Comparison of ENCODE assay signal across 20 cellular contexts in genomic region chr6:34650823-34651222, GRCh38. TPM values are rescaled to one million over a fixed set of nuclear protein-coding genes. Genes with fewer than 3 reads are reported as not detected.
DNase-seq lines count a peak whose midpoint lies in the region; ATAC-seq and TF ChIP-seq lines count a peak whose summit lies in the region.
"Had no signal": no experiment of that assay in that cellular context is flagged by ENCODE, and none has a peak within 500 bp of the region (broad histone marks: within the 10 kb centered on the region; RNA-seq: fewer than 3 reads in every experiment).

No MANE protein-coding gene starts in this region.

- peaks cover 52% of the 10 kb centered on the region for H3K4me1 ChIP-seq in OCI-LY7 (ENCODE audit: insufficient read depth, low read length, poor library complexity, severe bottlenecking)
- peaks cover 58 to 68% of the 10 kb centered on the region in 2 donors for H3K4me1 ChIP-seq in gastrocnemius medialis
- H3K4me1 ChIP-seq in MM.1S (ENCODE audit: low read length), result peaks cover 14% of the 10 kb centered on the region
- peaks cover 6% of the 10 kb centered on the region for H3K4me1 ChIP-seq in CD8-positive, alpha-beta T cell (ENCODE audit: insufficient read depth, low read length)

- POLR2A ChIA-PET in OCI-LY7 (lab: Charles Lee), result interaction anchor here (1.0 to 2.2 kb wide), 3 partner anchors 22 to 43 kb away, joined by 5 to 8 read pairs (median 7); no protein-coding TSS in a partner anchor
- POLR2A ChIA-PET in CD8-positive, alpha-beta T cell (lab: Charles Lee), result interaction anchor here (1.1 kb wide), 1 partner anchor 21 kb away, joined by 3 read pairs; no protein-coding TSS in a partner anchor

- peaks cover 75% of the 10 kb centered on the region for H3K36me3 ChIP-seq in OCI-LY7 (ENCODE audit: insufficient read depth, low read length)
- no peaks in the 10 kb centered on the region for H3K36me3 ChIP-seq in gastrocnemius medialis
- 0 out of 2 replicates have a peak, but pooled peaks cover 6% of the 10 kb centered on the region for H3K36me3 ChIP-seq in MM.1S (replicated peaks; ENCODE audit: insufficient read depth, low read length)
- peaks cover 3% of the 10 kb centered on the region for H3K36me3 ChIP-seq in CD8-positive, alpha-beta T cell (ENCODE audit: insufficient read depth, low read length)

- H3K27me3 Mint-ChIP-seq in CD8-positive, alpha-beta T cell (ENCODE audit: low read depth), result no peaks in the 10 kb centered on the region

- H3K27ac ChIP-seq in OCI-LY7 (ENCODE audit: low read depth, low read length, poor library complexity, severe bottlenecking) (peak overlapping the region; percentile 19), gastrocnemius medialis (peak overlapping the region; percentile 47 to 82 (median 62)), MM.1S (ENCODE audit: low read length) (no peak overlapping the region)
- H3K27ac ChIP-seq in CD8-positive, alpha-beta T cell (ENCODE audit: low read depth, low read length), result no peak overlapping the region
- H3K27ac ChIP-seq: C4-2B had no signal

- no peak overlapping the region for H3K27ac Mint-ChIP-seq in CD8-positive, alpha-beta T cell

- no peak for TF ChIP-seq CTCF in LNCaP clone FGC (IDR thresholded peaks at IDR 0.05; ENCODE audit: control insufficient read depth, extremely low read depth, insufficient read depth)
- no peak for TF ChIP-seq CTCF in OCI-LY7 (conservative IDR thresholded peaks at IDR 0.05; ENCODE audit: low read length)
- TF ChIP-seq CTCF in gastrocnemius medialis (IDR thresholded peaks at IDR 0.05 in 4 of 5, conservative IDR thresholded peaks at IDR 0.05 in 1 of 5), result no peak
- TF ChIP-seq CTCF in MM.1S (IDR thresholded peaks at IDR 0.05; ENCODE audit: low read length), result no peak
- TF ChIP-seq CTCF in CD8-positive, alpha-beta T cell (IDR thresholded peaks at IDR 0.05), result no peak

- H3K4me3 Mint-ChIP-seq in CD8-positive, alpha-beta T cell, result no peak overlapping the region

- peaks cover 47% of the 10 kb centered on the region for H3K36me3 Mint-ChIP-seq in CD8-positive, alpha-beta T cell

- H3F3A ChIP-seq in MM.1S (ENCODE audit: insufficient read depth, low read length), result peaks cover 8% of the 10 kb centered on the region

- BruUV-seq in OCI-LY7 (replicated peaks; lab: Mats Ljungman, UMichigan), result no TSS peak

- H2AFZ ChIP-seq in OCI-LY7 (ENCODE audit: low read length) (no peak overlapping the region), MM.1S (ENCODE audit: low read length) (no peak overlapping the region)

- no peak overlapping the region for H3K9ac ChIP-seq in MM.1S (ENCODE audit: low read length)

- H4K20me1 ChIP-seq in OCI-LY7 (ENCODE audit: insufficient read depth, low read length) (no peaks in the 10 kb centered on the region), MM.1S (ENCODE audit: insufficient read depth, low read length) (no peaks in the 10 kb centered on the region)

- ATAC-seq in gastrocnemius medialis, result peak; percentile 82 to 92
- ATAC-seq in CD8-positive, alpha-beta T cell, result no peak
- ATAC-seq: HCT116 had no signal

- in situ Hi-C loops in gastrocnemius medialis (cut with MboI; ENCODE audit: low sequenced_read_pairs in 4 of 4), result no loop called here

- H3K4me2 ChIP-seq in OCI-LY7 (ENCODE audit: low read length), result peak overlapping the region; percentile 25
- H3K4me2 ChIP-seq in MM.1S (ENCODE audit: low read depth, low read length), result no peak overlapping the region

- peaks cover 37% of the 10 kb centered on the region for H3K4me1 Mint-ChIP-seq in CD8-positive, alpha-beta T cell (ENCODE audit: low read depth)

- no peak overlapping the region for H3K4me3 ChIP-seq in LNCaP clone FGC (ENCODE audit: low read depth, low read length)
- no peak overlapping the region for H3K4me3 ChIP-seq in OCI-LY7 (ENCODE audit: low read depth, low read length, poor library complexity, severe bottlenecking)
- no peak overlapping the region for H3K4me3 ChIP-seq in gastrocnemius medialis
- no peak overlapping the region for H3K4me3 ChIP-seq in MM.1S (ENCODE audit: low read length)
- H3K4me3 ChIP-seq in CD8-positive, alpha-beta T cell (ENCODE audit: low read depth, low read length), result no peak overlapping the region

- no peaks in the 10 kb centered on the region for H3K9me3 ChIP-seq in OCI-LY7 (ENCODE audit: low read length)
- H3K9me3 ChIP-seq in gastrocnemius medialis, result no peaks in the 10 kb centered on the region
- H3K9me3 ChIP-seq in MM.1S (replicated peaks; ENCODE audit: insufficient read depth, low read length), result no peaks in the 10 kb centered on the region
- no peaks in the 10 kb centered on the region for H3K9me3 ChIP-seq in CD8-positive, alpha-beta T cell (ENCODE audit: low read length)

- CTCF ChIA-PET in OCI-LY7 (lab: Charles Lee; ENCODE audit: unreplicated experiment), result no interaction called here
- CTCF ChIA-PET in CD8-positive, alpha-beta T cell (lab: Charles Lee), result interaction anchor here (1.1 kb wide), 1 partner anchor 13 kb away, joined by 3 read pairs; no protein-coding TSS in a partner anchor

- no peaks in the 10 kb centered on the region for H3K9me3 Mint-ChIP-seq in CD8-positive, alpha-beta T cell

- H3K9me2 ChIP-seq in OCI-LY7 (ENCODE audit: insufficient read depth, low read length), result no peaks in the 10 kb centered on the region
- no peaks in the 10 kb centered on the region for H3K9me2 ChIP-seq in MM.1S (replicated peaks; ENCODE audit: insufficient read depth, low read length)

- H3K79me2 ChIP-seq in OCI-LY7 (ENCODE audit: insufficient read depth, low read depth, low read length), result peaks cover 79% of the 10 kb centered on the region
- peaks cover 88% of the 10 kb centered on the region for H3K79me2 ChIP-seq in MM.1S (ENCODE audit: low read length)

- intact Hi-C loops in OCI-LY7 (cut with micrococcal nuclease; ENCODE audit: unreplicated experiment), result no loop called here
- intact Hi-C loops in gastrocnemius medialis (cut with DNase I; ENCODE audit: low total_unique reads), result no loop called here
- intact Hi-C loops in CD8-positive, alpha-beta T cell (cut with DNase I, micrococcal nuclease), result loop anchor here in 1 of 2 experiments (1.0 kb wide), 1 partner anchor 9 kb away; no protein-coding TSS in a partner anchor

- no peak for TF ChIP-seq POLR2A in gastrocnemius medialis (IDR thresholded peaks at IDR 0.05)

- peak; percentile 99 for DNase-seq in LNCaP clone FGC (ENCODE audit: low read depth)
- no peak for DNase-seq in OCI-LY7 (ENCODE audit: low spot score)
- peak; percentile 93 for DNase-seq in cerebellar cortex (ENCODE audit: low spot score)
- DNase-seq in gastrocnemius medialis, result peak; percentile 25 to 45
- no peak for DNase-seq in NCI-H1436 (lab: John Stamatoyannopoulos, UW)
- DNase-seq in MM.1S, result no peak
- no peak for DNase-seq in CD8-positive, alpha-beta T cell
- DNase-seq: AML-193, GDM1, GOT3, Kasumi-1, NCI-H1092 treated with DMSO at 0.1 percent for 48 hours, NCI-H2081, NCI-H2171 treated with DMSO at 0.1 percent for 48 hours, NCI-H446 treated with DMSO at 0.1 percent for 48 hours, NCI-H748 treated with DMSO at 0.1 percent for 48 hours, RPMI8226, SIG-M5 had no signal

- H3K27me3 ChIP-seq in gastrocnemius medialis (no peaks in the 10 kb centered on the region), MM.1S (replicated peaks; ENCODE audit: insufficient read depth, low read length) (no peaks in the 10 kb centered on the region)
- no peaks in the 10 kb centered on the region for H3K27me3 ChIP-seq in CD8-positive, alpha-beta T cell (ENCODE audit: insufficient read depth, low read length)

RNA-seq across cellular contexts. Expression of gene ILRUN, which starts 45.7 kb away (rescaled TPM):
- total RNA-seq in OCI-LY7 (2014; rRNA removed; shearing (Covaris generic)), result 25.6 and 27.1 TPM in 2 replicates
- 77.6 and 82.7 TPM in 2 replicates for total RNA-seq in OCI-LY7 (2022)
- 100 to 1,000 TPM; 136 to 252 (median 169) TPM for total RNA-seq in gastrocnemius medialis
- 10 to 100 TPM; 54.8 to 58.8 TPM for total RNA-seq in CD8-positive, alpha-beta T cell

Comparison
In these comparisons a context has a peak if more than half of its experiments do, and no peak if none do; other contexts are left out.
1. DNase-seq: peak in LNCaP clone FGC (single experiment), cerebellar cortex (single experiment) and gastrocnemius medialis (2 of 2); none in OCI-LY7 (single experiment), NCI-H1436 (single experiment), MM.1S (single experiment) and CD8-positive, alpha-beta T cell (0 of 7).
2. H3K27ac ChIP-seq: peak in OCI-LY7 (single experiment) and gastrocnemius medialis (4 of 4); none in MM.1S (single experiment) and CD8-positive, alpha-beta T cell (single experiment).